Comparison of ENCODE assay signal across 9 cellular contexts in genomic region chr18:24271381-24272331, GRCh38.
DNase-seq lines count a peak whose midpoint lies in the region; ATAC-seq, FAIRE-seq and TF ChIP-seq lines count a peak whose summit lies in the region.
"Had no signal": no experiment of that assay in that cellular context is flagged by ENCODE, and none has a peak within 500 bp of the region (broad histone marks: within the 10 kb centered on the region; RNA-seq: fewer than 3 reads in every experiment).

No MANE protein-coding gene starts in this region.

- no peak for FAIRE-seq in H1 (lab: Jason Lieb, UNC)
- FAIRE-seq: A204.1 had no signal

- H4K8ac ChIP-seq in H1 (ENCODE audit: extremely low read depth, insufficient read depth, low read length): peak overlapping the region; percentile 71

- TF ChIP-seq RAD21 in H1 (IDR thresholded peaks at IDR 0.05 in 1 of 2, conservative IDR thresholded peaks at IDR 0.05 in 1 of 2; ENCODE audit: low read depth in 2 of 2, low read length in 2 of 2): peak; percentile 27 to 35; a peak in 1 of 4 replicates

- no peaks in the 10 kb centered on the region for H3K36me3 ChIP-seq in H1 (ENCODE audit: control insufficient read depth in 2 of 4, insufficient read depth in 4 of 4, low read length in 3 of 4)

- no peak overlapping the region for H3K27ac Mint-ChIP-seq in T-helper 2 cell treated with Interferon-gamma antibody and Interleukin-4, amounts not matched to agents 5 μg/mL and 100 μg/mL, for 36 hours

- TF ChIP-seq POLR2A in H1 (IDR thresholded peaks at IDR 0.05; ENCODE audit: control extremely low read depth in 1 of 2, low read depth in 2 of 2, low read length in 2 of 2) (peak in 1 of 2 experiments; percentile 58; a peak in 1 of 3 replicates), lower leg skin (IDR thresholded peaks at IDR 0.05) (no peak)

- ATAC-seq in HG03095 (IDR thresholded peaks at IDR 0.05; ENCODE audit: unreplicated experiment): no peak

- no peak overlapping the region for H2BK120ac ChIP-seq in H1 (replicated peaks; ENCODE audit: low read depth, low read length)

- H3K23ac ChIP-seq in H1 (ENCODE audit: insufficient read length): no peak overlapping the region

- H3K23me2 ChIP-seq in H1 (ENCODE audit: low read depth, low read length): peaks cover 9% of the 10 kb centered on the region

- H3K18ac ChIP-seq in H1 (ENCODE audit: extremely low read depth, low read length): peak overlapping the region; percentile 71

- H2BK5ac ChIP-seq in H1 (ENCODE audit: low read depth, low read length): peak overlapping the region; percentile 66; the same call in 1 of the 2 replicates

- peaks cover 65% of the 10 kb centered on the region for H3K27me3 Mint-ChIP-seq in T-helper 2 cell treated with Interferon-gamma antibody and Interleukin-4, amounts not matched to agents 5 μg/mL and 100 μg/mL, for 36 hours (ENCODE audit: low read depth)

- H4K91ac ChIP-seq in H1 (replicated peaks; ENCODE audit: insufficient read length, low read length): no peak overlapping the region

- H3K9me3 Mint-ChIP-seq in T-helper 2 cell treated with Interferon-gamma antibody and Interleukin-4, amounts not matched to agents 5 μg/mL and 100 μg/mL, for 36 hours: no peaks in the 10 kb centered on the region

- H3K4me2 ChIP-seq in H1 (ENCODE audit: insufficient read depth in 1 of 2, low read depth in 2 of 2, low read length in 2 of 2): peak overlapping the region; percentile 76 to 78

- peak; percentile 34 for DNase-seq in DMS153 treated with DMSO at 0.1 percent for 48 hours (lab: John Stamatoyannopoulos, UW; ENCODE audit: unreplicated experiment)
- DNase-seq in DMS153 (lab: John Stamatoyannopoulos, UW): no peak
- peak; percentile 59 for DNase-seq in HuH-7.5 (ENCODE audit: low spot score)
- no peak for DNase-seq in T-helper 2 cell treated with Interferon-gamma antibody and Interleukin-4, amounts not matched to agents 5 μg/mL and 100 μg/mL, for 36 hours (ENCODE audit: low spot score)
- peak; percentile 66 to 84 for DNase-seq in H1 (ENCODE audit: low read depth in 1 of 2, low spot score in 2 of 2)
- peak; percentile 43 to 93 for DNase-seq in lower leg skin (ENCODE audit: low spot score in 2 of 2)
- DNase-seq in stimulated activated CD4-positive, alpha-beta T cell treated with anti-CD3 and anti-CD28 coated beads, TNF-alpha, amount 100 ng/mL, for 48 hours (ENCODE audit: low read depth in 3 of 3): peak; percentile 5 to 17 (median 7)

- TF ChIP-seq CTCF in H1 (IDR thresholded peaks at IDR 0.05; ENCODE audit: control extremely low read depth in 1 of 3, insufficient read depth in 1 of 3, low read depth in 1 of 3, low read length in 3 of 3) (peak; percentile 20 to 38 (median 31); a peak in 3 of 4 replicates), lower leg skin (IDR thresholded peaks at IDR 0.05) (no peak)

- H3K4me1 Mint-ChIP-seq in T-helper 2 cell treated with Interferon-gamma antibody and Interleukin-4, amounts not matched to agents 5 μg/mL and 100 μg/mL, for 36 hours (ENCODE audit: low read depth): peaks cover 2% of the 10 kb centered on the region

- 1% methylated on average over 46 of the region's 97 CpGs; no CpG with 5 or more reads in 1 of the 2 experiments for WGBS in H1 (ENCODE audit: extremely low coverage in 1 of 2, insufficient coverage in 1 of 2, insufficient read length in 1 of 2, insufficient replicate concordance in 2 of 2, low coverage in 1 of 2, low lambda C conversion rate in 2 of 2, missing lambda C conversion rate in 1 of 2), 2 experiments
- WGBS in lower leg skin, 2 donors: 1 to 4% methylated on average over 34 to 58 of the region's 97 CpGs

- H3K79me1 ChIP-seq in H1 (ENCODE audit: low read depth, low read length): peaks cover 4% of the 10 kb centered on the region; the same call in 1 of the 2 replicates

- no peak overlapping the region; the same call in 1 of the 2 replicates for H2BK20ac ChIP-seq in H1 (ENCODE audit: low read length)

- peaks cover 0 to 8% (median 4%) of the 10 kb centered on the region in 4 experiments; a peak in 4 of 7 replicates for H3K4me1 ChIP-seq in H1 (replicated peaks in 1 of 4; ENCODE audit: control insufficient read depth in 3 of 4, insufficient read depth in 4 of 4, low read length in 3 of 4)

- peak overlapping the region; percentile 45 for H3K4ac ChIP-seq in H1 (replicated peaks; ENCODE audit: insufficient read length, low read depth, low read length)

- H3K36me3 Mint-ChIP-seq in T-helper 2 cell treated with Interferon-gamma antibody and Interleukin-4, amounts not matched to agents 5 μg/mL and 100 μg/mL, for 36 hours (ENCODE audit: low read depth): no peaks in the 10 kb centered on the region

- H3K4me3 Mint-ChIP-seq in T-helper 2 cell treated with Interferon-gamma antibody and Interleukin-4, amounts not matched to agents 5 μg/mL and 100 μg/mL, for 36 hours: peak overlapping the region; percentile 75

- intact Hi-C loops in lower leg skin (cut with DNase I; ENCODE audit: low total_unique reads): no loop called here

- H2BK15ac ChIP-seq in H1 (ENCODE audit: low read length): no peak overlapping the region

- H3K56ac ChIP-seq in H1 (replicated peaks; ENCODE audit: insufficient read length, low read depth, low read length): peak overlapping the region; percentile 77

- no peak for TF ChIP-seq EP300 in H1 (IDR thresholded peaks at IDR 0.05; ENCODE audit: borderline replicate concordance in 1 of 2, low read depth in 2 of 2, low read length in 2 of 2)

- peak overlapping the region; percentile 60 to 87 (median 74) for H3K9ac ChIP-seq in H1 (replicated peaks in 1 of 4; ENCODE audit: extremely low read depth in 1 of 4, low read depth in 3 of 4, low read length in 3 of 4)

- peak overlapping the region; percentile 75 to 90 (median 84) for H3K4me3 ChIP-seq in H1 (ENCODE audit: extremely low read depth in 1 of 4, insufficient read depth in 2 of 4, low read depth in 3 of 4, low read length in 4 of 4)
- peak overlapping the region; percentile 30 for H3K4me3 ChIP-seq in lower leg skin (ENCODE audit: low read depth, poor library complexity, severe bottlenecking)

- no peak overlapping the region for H2AK5ac ChIP-seq in H1 (ENCODE audit: low read depth, low read length)

- H2BK12ac ChIP-seq in H1 (ENCODE audit: low read depth, low read length): 0 out of 2 replicates have a peak overlapping the region, but pooled peaks have one; percentile 27

- peak overlapping the region; percentile 50; the same call in 1 of the 2 replicates for H3K27ac ChIP-seq in H1 (ENCODE audit: low read depth, low read length)

- no peaks in the 10 kb centered on the region for H4K20me1 ChIP-seq in H1 (replicated peaks in 1 of 2; ENCODE audit: control insufficient read depth in 1 of 2, insufficient read depth in 2 of 2, low read length in 2 of 2)

- POLR2A ChIA-PET in H1 (lab: Charles Lee; ENCODE audit: partially characterized antibody): interaction anchor here (0.6 to 2.4 kb wide), 10 partner anchors 10 to 155 kb away, joined by 3 to 12 read pairs (median 4); partner anchors contain the start of genes CABYR and IMPACT

- H4K5ac ChIP-seq in H1 (ENCODE audit: insufficient read length, low read depth, low read length): peak overlapping the region; percentile 45

- peaks cover 0 to 36% of the 10 kb centered on the region in 2 experiments; a peak in 3 of 4 replicates for H3K79me2 ChIP-seq in H1 (ENCODE audit: control insufficient read depth in 1 of 2, insufficient read depth in 2 of 2, low read length in 2 of 2)

- no peaks in the 10 kb centered on the region for H3K27me3 ChIP-seq in H1 (replicated peaks in 1 of 4; ENCODE audit: control insufficient read depth in 3 of 4, extremely low read depth in 1 of 4, insufficient read depth in 3 of 4, low read length in 3 of 4)

- H3K14ac ChIP-seq in H1 (ENCODE audit: insufficient read length): no peak overlapping the region

- H3K9me3 ChIP-seq in H1 (ENCODE audit: insufficient read depth in 2 of 2, low read depth in 1 of 2, low read length in 1 of 2): no peaks in the 10 kb centered on the region

- CTCF ChIA-PET in H1 (lab: Charles Lee; ENCODE audit: partially characterized antibody): interaction anchor here (1.0 kb wide), 2 partner anchors 29 to 94 kb away, joined by 4 to 6 read pairs; no protein-coding TSS in a partner anchor

- H2AFZ ChIP-seq in H1 (ENCODE audit: low read length): 0 out of 2 replicates have a peak overlapping the region, but pooled peaks have one; percentile 54

TF ChIP-seq in H1, 55 proteins besides CTCF, POLR2A, EP300 and RAD21 (continues in another document):
- TF ChIP-seq KDM1A (IDR thresholded peaks at IDR 0.05; ENCODE audit: borderline replicate concordance, low read length) (no peak), SIN3A (conservative IDR thresholded peaks at IDR 0.05 in 1 of 2, IDR thresholded peaks at IDR 0.05 in 1 of 2; ENCODE audit: low read depth in 1 of 2, low read length in 2 of 2) (0 out of 4 replicates have a peak, but pooled peaks of 1 of the 2 experiments have one; percentile 53), CREB1 (IDR thresholded peaks at IDR 0.05) (0 out of 2 replicates have a peak, but pooled peaks have one; percentile 9), MAFK (IDR thresholded peaks at IDR 0.05; ENCODE audit: low read depth, low read length) (no peak), NRF1 (IDR thresholded peaks at IDR 0.05; ENCODE audit: low read depth, low read length) (no peak), MAX (IDR thresholded peaks at IDR 0.05) (no peak), TAF7 (optimal IDR thresholded peaks at IDR 0.05; ENCODE audit: borderline replicate concordance, low read depth, low read length) (no peak), CHD2 (IDR thresholded peaks at IDR 0.05; ENCODE audit: low read length) (no peak), HDAC6 (IDR thresholded peaks at IDR 0.05; ENCODE audit: low read depth, low read length) (no peak), FOSL1 (IDR thresholded peaks at IDR 0.05; ENCODE audit: insufficient read depth, low read depth, low read length) (peak; percentile 78; the same call in 1 of the 2 replicates), KDM5A (IDR thresholded peaks at IDR 0.05; ENCODE audit: low read length) (no peak), TBP (IDR thresholded peaks at IDR 0.05; ENCODE audit: low read depth, low read length) (peak; percentile 53; the same call in 1 of the 2 replicates), GABPA (IDR thresholded peaks at IDR 0.05; ENCODE audit: borderline replicate concordance, insufficient read depth, low read length) (0 out of 2 replicates have a peak, but pooled peaks have one; percentile 39), SAP30 (IDR thresholded peaks at IDR 0.05; ENCODE audit: insufficient read depth, insufficient replicate concordance, low read length) (no peak), ASH2L (IDR thresholded peaks at IDR 0.05; ENCODE audit: low read length) (peak; percentile 89), JUND (IDR thresholded peaks at IDR 0.05; ENCODE audit: low read length) (no peak)

Comparison
In these comparisons a context has a peak if more than half of its experiments do, and no peak if none do; other contexts are left out.
1. DNase-seq: peak in DMS153 treated with DMSO at 0.1 percent for 48 hours (single experiment), HuH-7.5 (single experiment), H1 (2 of 2), lower leg skin (2 of 2) and stimulated activated CD4-positive, alpha-beta T cell treated with anti-CD3 and anti-CD28 coated beads, TNF-alpha, amount 100 ng/mL, for 48 hours (3 of 3); none in DMS153 (single experiment) and T-helper 2 cell treated with Interferon-gamma antibody and Interleukin-4, amounts not matched to agents 5 μg/mL and 100 μg/mL, for 36 hours (single experiment).
2. CTCF ChIP-seq: peak in H1 (3 of 3); none in lower leg skin (0 of 3).